ENCODE assay signal across 8 cellular contexts in the genomic region with DNA sequence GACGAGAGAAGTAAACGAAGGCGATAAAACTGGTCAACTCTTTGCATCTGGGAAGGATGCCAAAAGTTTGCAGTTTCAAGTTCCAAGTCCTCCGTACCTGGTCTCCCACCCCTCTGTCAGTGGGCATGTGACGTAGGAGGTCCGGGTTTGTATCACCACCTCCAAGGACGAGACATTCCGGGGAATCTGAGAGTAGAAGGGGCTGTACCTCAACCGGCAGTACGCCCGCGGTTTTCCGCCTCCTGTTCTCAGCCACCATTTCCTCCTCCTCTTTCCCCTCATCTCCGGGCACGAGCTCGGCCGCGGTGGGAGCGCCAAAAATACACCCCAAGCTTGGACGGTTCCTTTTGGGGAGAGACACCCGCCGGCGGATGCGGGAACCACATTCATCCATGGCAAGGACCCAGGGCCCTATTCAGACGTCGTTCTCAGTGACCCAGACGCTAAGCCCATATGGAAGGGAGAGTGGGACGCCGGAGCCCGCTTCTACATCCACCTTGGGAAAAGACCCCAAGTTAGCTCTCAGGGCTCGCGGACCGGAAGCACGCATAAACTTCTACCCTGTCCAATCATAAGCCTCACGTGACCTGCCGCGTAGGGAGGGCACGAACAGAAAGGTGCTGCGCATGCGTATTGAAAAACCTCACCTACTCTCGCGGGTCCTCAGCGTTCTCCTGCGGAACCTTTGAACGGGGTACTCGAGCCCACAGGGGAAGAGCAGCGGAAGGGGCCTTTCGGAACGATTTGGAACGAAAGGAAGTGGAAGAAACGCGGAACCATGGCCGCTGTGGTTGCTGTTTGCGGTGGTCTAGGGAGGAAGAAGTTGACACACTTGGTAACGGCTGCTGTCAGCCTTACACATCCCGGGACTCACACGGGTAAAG. TPM values are rescaled to one million over a fixed set of nuclear protein-coding genes. Genes with fewer than 3 reads are reported as not detected.
DNase-seq lines count a peak whose midpoint lies in the region; ATAC-seq, FAIRE-seq and TF ChIP-seq lines count a peak whose summit lies in the region.

A gene with protein sequence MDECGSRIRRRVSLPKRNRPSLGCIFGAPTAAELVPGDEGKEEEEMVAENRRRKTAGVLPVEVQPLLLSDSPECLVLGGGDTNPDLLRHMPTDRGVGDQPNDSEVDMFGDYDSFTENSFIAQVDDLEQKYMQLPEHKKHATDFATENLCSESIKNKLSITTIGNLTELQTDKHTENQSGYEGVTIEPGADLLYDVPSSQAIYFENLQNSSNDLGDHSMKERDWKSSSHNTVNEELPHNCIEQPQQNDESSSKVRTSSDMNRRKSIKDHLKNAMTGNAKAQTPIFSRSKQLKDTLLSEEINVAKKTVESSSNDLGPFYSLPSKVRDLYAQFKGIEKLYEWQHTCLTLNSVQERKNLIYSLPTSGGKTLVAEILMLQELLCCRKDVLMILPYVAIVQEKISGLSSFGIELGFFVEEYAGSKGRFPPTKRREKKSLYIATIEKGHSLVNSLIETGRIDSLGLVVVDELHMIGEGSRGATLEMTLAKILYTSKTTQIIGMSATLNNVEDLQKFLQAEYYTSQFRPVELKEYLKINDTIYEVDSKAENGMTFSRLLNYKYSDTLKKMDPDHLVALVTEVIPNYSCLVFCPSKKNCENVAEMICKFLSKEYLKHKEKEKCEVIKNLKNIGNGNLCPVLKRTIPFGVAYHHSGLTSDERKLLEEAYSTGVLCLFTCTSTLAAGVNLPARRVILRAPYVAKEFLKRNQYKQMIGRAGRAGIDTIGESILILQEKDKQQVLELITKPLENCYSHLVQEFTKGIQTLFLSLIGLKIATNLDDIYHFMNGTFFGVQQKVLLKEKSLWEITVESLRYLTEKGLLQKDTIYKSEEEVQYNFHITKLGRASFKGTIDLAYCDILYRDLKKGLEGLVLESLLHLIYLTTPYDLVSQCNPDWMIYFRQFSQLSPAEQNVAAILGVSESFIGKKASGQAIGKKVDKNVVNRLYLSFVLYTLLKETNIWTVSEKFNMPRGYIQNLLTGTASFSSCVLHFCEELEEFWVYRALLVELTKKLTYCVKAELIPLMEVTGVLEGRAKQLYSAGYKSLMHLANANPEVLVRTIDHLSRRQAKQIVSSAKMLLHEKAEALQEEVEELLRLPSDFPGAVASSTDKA (minus strand): TSS at position 524 of the 884 bp plus-strand sequence. CDS start 130 bp downstream, at position 394.
A gene (plus strand): TSS at position 759 of the 884 bp plus-strand sequence. CDS start 20 bp downstream, at position 779.

- H2AK9ac ChIP-seq in IMR-90 (replicated peaks; ENCODE audit: low read depth, low read length, poor library complexity): peak within 1 kb of the TSS; percentile 84

- BruUV-seq in IMR-90 (replicated peaks; lab: Mats Ljungman, UMichigan): no TSS peak
- BruUV-seq in OCI-LY7 (replicated peaks; lab: Mats Ljungman, UMichigan): TSS peak; percentile 56
- TSS peak; percentile 75 for BruUV-seq in endothelial cell of umbilical vein (replicated peaks; lab: Mats Ljungman, UMichigan)

- intact Hi-C loops in IMR-90 (cut with micrococcal nuclease): loop anchor here (1.0 to 10.0 kb wide), 4 partner anchors 93 to 991 kb away; a partner anchor contains a TSS
- intact Hi-C loops in OCI-LY7 (cut with micrococcal nuclease; ENCODE audit: unreplicated experiment): loop anchor here (2.0 to 10.0 kb wide), 4 partner anchors 19 to 171 kb away; a partner anchor contains a TSS
- intact Hi-C loops in endothelial cell of umbilical vein (cut with micrococcal nuclease): loop anchor here (1.0 to 10.0 kb wide), 7 partner anchors 30 to 557 kb away; a partner anchor contains a TSS

- H3K36me3 ChIP-seq in IMR-90 (ENCODE audit: control insufficient read depth, insufficient read depth, low read length) (peaks cover 6% of the 10 kb centered on the region), OCI-LY7 (ENCODE audit: insufficient read depth, low read length) (peaks cover 81% of the 10 kb centered on the region), endothelial cell of umbilical vein (ENCODE audit: control insufficient read depth in 2 of 2, extremely low read depth in 1 of 2, insufficient read depth in 2 of 2, low read length in 2 of 2) (peaks cover 2 to 10% of the 10 kb centered on the region in 2 experiments)

- H3K79me2 ChIP-seq in OCI-LY7 (ENCODE audit: insufficient read depth, low read depth, low read length) (peaks cover 85% of the 10 kb centered on the region), endothelial cell of umbilical vein (ENCODE audit: control insufficient read depth, insufficient read depth, low read length) (peaks cover 45% of the 10 kb centered on the region)

- peak; percentile 93 for FAIRE-seq in endothelial cell of umbilical vein (lab: Jason Lieb, UNC)

- peak within 1 kb of the TSS; percentile 85 for H3K4ac ChIP-seq in IMR-90 (ENCODE audit: low read depth, low read length)

- peak within 1 kb of the TSS; percentile 70 for H2BK5ac ChIP-seq in IMR-90 (ENCODE audit: low read depth, low read length, poor library complexity, severe bottlenecking)

- H2AFZ ChIP-seq in IMR-90 (replicated peaks; ENCODE audit: low read length, poor library complexity) (peak within 1 kb of the TSS; percentile 99), OCI-LY7 (ENCODE audit: low read length) (peak within 1 kb of the TSS; percentile 75; the same call in 1 of the 2 replicates), endothelial cell of umbilical vein (ENCODE audit: low read depth, low read length) (peak within 1 kb of the TSS; percentile 89)

- peak; percentile 95 for ATAC-seq in GM21528 (IDR thresholded peaks at IDR 0.05; ENCODE audit: low FRiP score, unreplicated experiment)
- ATAC-seq in IMR-90 (ENCODE audit: low read depth): peak; percentile 96

- CTCF ChIA-PET in IMR-90 (lab: Yijun Ruan, JAX): interaction anchor here (1.3 kb wide), 1 partner anchor 94 kb away, joined by 4 read pairs; no protein-coding TSS in a partner anchor
- CTCF ChIA-PET in OCI-LY7 (lab: Charles Lee; ENCODE audit: unreplicated experiment): interaction anchor here (1.3 to 1.6 kb wide), 2 partner anchors 11 to 171 kb away, joined by 3 read pairs; a partner anchor contains a TSS
- CTCF ChIA-PET in endothelial cell of umbilical vein (lab: Charles Lee): interaction anchor here (0.5 to 4.6 kb wide), 5 partner anchors 11 to 174 kb away, joined by 3 to 37 read pairs (median 11); a partner anchor contains a TSS

- dilution Hi-C loops in IMR-90 (cut with HindIII; ENCODE audit: low sequenced_read_pairs, unreplicated experiment) (no loop called here), endothelial cell of umbilical vein (cut with MboI; ENCODE audit: extremely low pct_ligation_motif_present, low sequenced_read_pairs) (no loop called here)

- H3K27ac ChIP-seq in IMR-90 (ENCODE audit: insufficient read depth, low read length): peak within 1 kb of the TSS; percentile 78
- peak within 1 kb of the TSS; percentile 62 for H3K27ac ChIP-seq in OCI-LY7 (ENCODE audit: low read depth, low read length, poor library complexity, severe bottlenecking)
- H3K27ac ChIP-seq in endothelial cell of umbilical vein (ENCODE audit: insufficient read depth, low read depth, low read length): peak within 1 kb of the TSS; percentile 88

- H3K23ac ChIP-seq in IMR-90 (ENCODE audit: low read depth, low read length): peak within 1 kb of the TSS; percentile 93

- no peaks in the 10 kb centered on the region for H3K4me1 ChIP-seq in IMR-90 (ENCODE audit: control insufficient read depth, insufficient read depth, low read length)
- peaks cover 37% of the 10 kb centered on the region for H3K4me1 ChIP-seq in OCI-LY7 (ENCODE audit: insufficient read depth, low read length, poor library complexity, severe bottlenecking)
- H3K4me1 ChIP-seq in endothelial cell of umbilical vein (ENCODE audit: control insufficient read depth, extremely low read depth, insufficient read depth, low read length): peaks cover 20% of the 10 kb centered on the region

- H3K4me2 ChIP-seq in IMR-90 (ENCODE audit: low read depth, low read length): peak within 1 kb of the TSS; percentile 74
- peak within 1 kb of the TSS; percentile 94 for H3K4me2 ChIP-seq in OCI-LY7 (ENCODE audit: low read length)
- peak within 1 kb of the TSS; percentile 97 for H3K4me2 ChIP-seq in endothelial cell of umbilical vein (ENCODE audit: insufficient read depth, low read length)

- H4K91ac ChIP-seq in IMR-90 (ENCODE audit: insufficient read depth, low read depth, low read length): peak within 1 kb of the TSS; percentile 38

- H4K5ac ChIP-seq in IMR-90 (ENCODE audit: low read depth, low read length): peak within 1 kb of the TSS; percentile 87

- H3K56ac ChIP-seq in IMR-90 (ENCODE audit: extremely low read depth, insufficient read depth, low read length): peak within 1 kb of the TSS; percentile 87

- H2BK20ac ChIP-seq in IMR-90 (ENCODE audit: low read depth, low read length): no peak within 1 kb of the TSS

- no peaks in the 10 kb centered on the region for H3K9me2 ChIP-seq in OCI-LY7 (ENCODE audit: insufficient read depth, low read length)

- no peaks in the 10 kb centered on the region for H3K9me3 ChIP-seq in IMR-90 (ENCODE audit: control insufficient read depth, insufficient read depth, low read length)
- no peaks in the 10 kb centered on the region for H3K9me3 ChIP-seq in OCI-LY7 (ENCODE audit: low read length)
- H3K9me3 ChIP-seq in endothelial cell of umbilical vein (replicated peaks; ENCODE audit: control insufficient read depth, insufficient read depth, low read length): no peaks in the 10 kb centered on the region

- peak within 1 kb of the TSS; percentile 59 for H2AK5ac ChIP-seq in IMR-90 (ENCODE audit: low read depth, low read length)

- TF ChIP-seq POLR2A in IMR-90 (IDR thresholded peaks at IDR 0.05; ENCODE audit: low read depth, low read length): peak; percentile 97
- TF ChIP-seq POLR2A in endothelial cell of umbilical vein (IDR thresholded peaks at IDR 0.05; ENCODE audit: low read depth, low read length): peak; percentile 93

- POLR2A ChIA-PET in IMR-90 (lab: Charles Lee; ENCODE audit: unreplicated experiment): no interaction called here
- POLR2A ChIA-PET in OCI-LY7 (lab: Charles Lee): interaction anchor here (0.6 to 4.1 kb wide), 11 partner anchors 12 to 421 kb away, joined by 3 to 66 read pairs (median 4); a partner anchor contains a TSS
- POLR2A ChIA-PET in endothelial cell of umbilical vein (lab: Charles Lee): interaction anchor here (0.6 to 1.1 kb wide), 2 partner anchors 171 to 173 kb away, joined by 3 read pairs; a partner anchor contains a TSS

- peak within 1 kb of the TSS; percentile 95 for H3K9ac ChIP-seq in IMR-90 (ENCODE audit: low read depth, low read length)
- H3K9ac ChIP-seq in endothelial cell of umbilical vein (replicated peaks; ENCODE audit: extremely low read depth, insufficient read depth, low read length): peak within 1 kb of the TSS; percentile 96

- no peak for TF ChIP-seq RAD21 in IMR-90 (IDR thresholded peaks at IDR 0.05; ENCODE audit: low read length)

- 0 out of 2 replicates have a peak within 1 kb of the TSS, but pooled peaks have one; percentile 2 for H2BK120ac ChIP-seq in IMR-90 (ENCODE audit: low read depth, low read length)

- H4K20me1 ChIP-seq in IMR-90 (ENCODE audit: insufficient read depth, low read length) (no peaks in the 10 kb centered on the region), OCI-LY7 (ENCODE audit: insufficient read depth, low read length) (peaks cover 17% of the 10 kb centered on the region; the same call in 1 of the 2 replicates), endothelial cell of umbilical vein (replicated peaks; ENCODE audit: control insufficient read depth, extremely low read depth, insufficient read depth, low read length) (no peaks in the 10 kb centered on the region)

- DNase-seq in DMS153 (lab: John Stamatoyannopoulos, UW) (peak; percentile 96), IMR-90 (peak; percentile 99), OCI-LY7 (ENCODE audit: low spot score) (peak; percentile 100), activated T-cell treated with anti-CD3 and anti-CD28 coated beads for 1 hour (ENCODE audit: low read depth) (peak; percentile 88), endothelial cell of umbilical vein (ENCODE audit: low read depth, low spot score) (peak; percentile 99), midbrain (lab: John Stamatoyannopoulos, UW) (peak; percentile 97)
- DNase-seq in stimulated activated CD8-positive, alpha-beta memory T cell treated with anti-CD3 and anti-CD28 coated beads, Interleukin-2, amount 100 ng/mL, for 1 hour (ENCODE audit: low read depth in 2 of 2): peak; percentile 85 to 91

- in situ Hi-C loops in IMR-90 (cut with MboI; ENCODE audit: low sequenced_read_pairs): loop anchor here (10.0 kb wide), 1 partner anchor 171 kb away; a partner anchor contains a TSS

- peak; percentile 22; the same call in 1 of the 2 replicates for TF ChIP-seq CTCF in IMR-90 (conservative IDR thresholded peaks at IDR 0.05; ENCODE audit: low read depth, low read length)
- peak; percentile 58 for TF ChIP-seq CTCF in OCI-LY7 (conservative IDR thresholded peaks at IDR 0.05; ENCODE audit: low read length)
- no peak for TF ChIP-seq CTCF in endothelial cell of umbilical vein (IDR thresholded peaks at IDR 0.05; ENCODE audit: extremely low read depth in 1 of 2, insufficient read depth in 1 of 2, low read depth in 1 of 2, low read length in 2 of 2)

- no peak within 1 kb of the TSS; the same call in 2 of the 3 replicates for H2BK15ac ChIP-seq in IMR-90 (ENCODE audit: low read depth, low read length)

- H3K18ac ChIP-seq in IMR-90 (ENCODE audit: low read depth, low read length): peak within 1 kb of the TSS; percentile 61

- H3K27me3 ChIP-seq in IMR-90 (ENCODE audit: control insufficient read depth, insufficient read depth, low read length): no peaks in the 10 kb centered on the region
- no peaks in the 10 kb centered on the region for H3K27me3 ChIP-seq in endothelial cell of umbilical vein (ENCODE audit: control insufficient read depth in 2 of 2, insufficient read depth in 2 of 2, low read length in 2 of 2)

- peak within 1 kb of the TSS; percentile 85 to 98 for H4K8ac ChIP-seq in IMR-90 (ENCODE audit: low read depth in 2 of 2, low read length in 2 of 2)

- H3K4me3 ChIP-seq in IMR-90 (ENCODE audit: insufficient read depth, low read depth, low read length): peak within 1 kb of the TSS; percentile 67
- H3K4me3 ChIP-seq in OCI-LY7 (ENCODE audit: low read depth, low read length, poor library complexity, severe bottlenecking): peak within 1 kb of the TSS; percentile 89
- H3K4me3 ChIP-seq in endothelial cell of umbilical vein (replicated peaks in 1 of 3; ENCODE audit: insufficient read depth in 1 of 3, low read depth in 1 of 3, low read length in 3 of 3): peak within 1 kb of the TSS; percentile 59 to 94 (median 75)

- H3K79me1 ChIP-seq in IMR-90 (ENCODE audit: low read depth in 1 of 2, low read length in 2 of 2): peaks cover 10 to 32% of the 10 kb centered on the region in 2 experiments

- WGBS in IMR-90 (ENCODE audit: extremely low coverage in 2 of 2, insufficient read length in 1 of 2), 2 experiments: no CpG with 5 or more reads among the region's 57 CpGs

- H3K14ac ChIP-seq in IMR-90 (replicated peaks; ENCODE audit: low read depth, low read length): peak within 1 kb of the TSS; percentile 88

- no peaks in the 10 kb centered on the region for H3K9me1 ChIP-seq in IMR-90 (ENCODE audit: insufficient read depth, low read length)
- H3K9me1 ChIP-seq in endothelial cell of umbilical vein (replicated peaks; ENCODE audit: control insufficient read depth, extremely low read depth, insufficient read depth, low read length): no peaks in the 10 kb centered on the region

RNA-seq across cellular contexts. Expression of the first gene that starts in this region (rescaled TPM):
- 9.1 and 13.1 TPM in 2 replicates for total RNA-seq in IMR-90 (2012; rRNA removed)
- 7.4 and 8.8 TPM in 2 replicates for polyA plus RNA-seq in IMR-90 (2012; rRNA removed)
- 3.8 and 5.9 TPM in 2 replicates for polyA plus RNA-seq in IMR-90 (2012; cell fraction: cytosol; rRNA removed)
- polyA plus RNA-seq in IMR-90 (2012; cell fraction: nucleus; rRNA removed; ENCODE audit: low replicate concordance): 2.8 and 7.8 TPM in 2 replicates
- total RNA-seq in OCI-LY7 (2014; rRNA removed; shearing (Covaris generic)): 63.3 and 67.1 TPM in 2 replicates
- 66.3 and 70.4 TPM in 2 replicates for total RNA-seq in OCI-LY7 (2022)
- 11.0 and 11.1 TPM in 2 replicates for total RNA-seq in endothelial cell of umbilical vein
- 6.9 and 8.7 TPM in 2 replicates for polyA plus RNA-seq in endothelial cell of umbilical vein
- polyA plus RNA-seq in endothelial cell of umbilical vein (2011; cell fraction: cytosol; rRNA removed): 9.5 and 9.7 TPM in 2 replicates
- 13.3 and 16.7 TPM in 2 replicates for polyA plus RNA-seq in endothelial cell of umbilical vein (2011; cell fraction: nucleus; rRNA removed)
- polyA plus RNA-seq in endothelial cell of umbilical vein (2012): 5.5 and 7.9 TPM in 2 replicates
- 18.6 and 20.1 TPM in 2 replicates for polyA minus RNA-seq in endothelial cell of umbilical vein
- 4.5 TPM for polyA minus RNA-seq in endothelial cell of umbilical vein (2011; cell fraction: cytosol; rRNA and poly(A)+ RNA removed)
- 20.1 and 27.2 TPM in 2 replicates for polyA minus RNA-seq in endothelial cell of umbilical vein (2011; cell fraction: nucleus; rRNA and poly(A)+ RNA removed)

RNA-seq across cellular contexts. Expression of the second gene that starts in this region (rescaled TPM):
- total RNA-seq in IMR-90 (2012; rRNA removed) (8.6 and 23.9 TPM in 2 replicates), OCI-LY7 (2022) (98.1 and 104 TPM in 2 replicates), endothelial cell of umbilical vein (58.4 and 64.8 TPM in 2 replicates)
- polyA plus RNA-seq in IMR-90 (2012; rRNA removed) (12.2 and 13.4 TPM in 2 replicates), endothelial cell of umbilical vein (14.0 and 22.2 TPM in 2 replicates)
- polyA plus RNA-seq in IMR-90 (2012; cell fraction: cytosol; rRNA removed): 7.5 and 7.9 TPM in 2 replicates
- 1.3 and 11.1 TPM in 2 replicates for polyA plus RNA-seq in IMR-90 (2012; cell fraction: nucleus; rRNA removed; ENCODE audit: low replicate concordance)
- 38.1 and 41.4 TPM in 2 replicates for total RNA-seq in OCI-LY7 (2014; rRNA removed; shearing (Covaris generic))
- 26.8 and 35.5 TPM in 2 replicates for polyA plus RNA-seq in endothelial cell of umbilical vein (2011; cell fraction: cytosol; rRNA removed)
- 14.8 and 20.3 TPM in 2 replicates for polyA plus RNA-seq in endothelial cell of umbilical vein (2011; cell fraction: nucleus; rRNA removed)
- polyA plus RNA-seq in endothelial cell of umbilical vein (2012): 34.4 and 65.6 TPM in 2 replicates
- polyA minus RNA-seq in endothelial cell of umbilical vein: 15.9 and 16.1 TPM in 2 replicates
- polyA minus RNA-seq in endothelial cell of umbilical vein (2011; cell fraction: cytosol; rRNA and poly(A)+ RNA removed): 25.2 TPM
- 14.3 and 23.8 TPM in 2 replicates for polyA minus RNA-seq in endothelial cell of umbilical vein (2011; cell fraction: nucleus; rRNA and poly(A)+ RNA removed)

Comparison
In these comparisons a context has a peak if more than half of its experiments do, and no peak if none do; other contexts are left out.
1. Peak in every context shown above with its lines: DNase-seq, ATAC-seq, H3K4me3 ChIP-seq and H3K27ac ChIP-seq.
2. CTCF ChIP-seq: peak in IMR-90 (single experiment) and OCI-LY7 (single experiment); none in endothelial cell of umbilical vein (0 of 2).